Comparison of ENCODE assay signal across 25 cellular contexts in the genomic region with DNA sequence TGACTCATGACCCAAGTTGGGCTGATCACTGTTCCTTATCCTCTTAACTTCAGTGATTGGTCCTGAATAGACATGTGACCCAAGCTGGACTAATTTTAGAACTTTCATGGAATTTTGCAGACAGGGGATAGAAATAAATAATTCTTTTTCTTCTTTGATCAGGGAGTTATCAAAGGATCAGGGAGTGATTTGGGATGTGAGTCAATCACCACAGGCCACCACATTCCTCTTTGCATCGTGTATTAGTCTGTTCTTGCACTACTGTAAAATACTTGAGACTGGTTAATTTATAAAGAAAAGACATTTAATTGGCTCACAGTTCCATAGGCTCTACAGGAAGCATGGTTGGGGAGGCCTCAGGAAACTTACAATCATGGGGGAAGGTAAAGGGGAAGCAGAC.
DNase-seq lines count a peak whose midpoint lies in the region; ATAC-seq and TF ChIP-seq lines count a peak whose summit lies in the region.
"Had no signal": no experiment of that assay in that cellular context is flagged by ENCODE, and none has a peak within 500 bp of the region (broad histone marks: within the 10 kb centered on the region; RNA-seq: fewer than 3 reads in every experiment).

No MANE protein-coding gene starts in this region.

- peaks cover 10% of the 10 kb centered on the region for H3K27me3 Mint-ChIP-seq in CD4-positive, alpha-beta T cell
- H3K27me3 Mint-ChIP-seq: CD8-positive, alpha-beta memory T cell had no signal

- H3K4me1 Mint-ChIP-seq in CD4-positive, alpha-beta T cell (ENCODE audit: low read depth): no peaks in the 10 kb centered on the region
- H3K4me1 Mint-ChIP-seq in stimulated activated effector memory CD8-positive, alpha-beta T cell treated with anti-CD3 and anti-CD28 coated beads, Interleukin-12 subunit alpha, Interleukin-12 subunit beta, amount 100 ng/mL, for 72 hours: no peaks in the 10 kb centered on the region
- H3K4me1 Mint-ChIP-seq: CD8-positive, alpha-beta memory T cell had no signal

- ATAC-seq in foreskin keratinocyte: peak; percentile 12
- no peak for ATAC-seq in CD4-positive, alpha-beta T cell (ENCODE audit: poor library complexity)
- ATAC-seq in stimulated activated effector memory CD8-positive, alpha-beta T cell treated with anti-CD3 and anti-CD28 coated beads, Interleukin-12 subunit alpha, Interleukin-12 subunit beta, amount 100 ng/mL, for 72 hours: no peak
- ATAC-seq: HepG2, K562 had no signal

- H3K9me3 Mint-ChIP-seq in CD4-positive, alpha-beta T cell: no peaks in the 10 kb centered on the region
- H3K9me3 Mint-ChIP-seq in stimulated activated effector memory CD8-positive, alpha-beta T cell treated with anti-CD3 and anti-CD28 coated beads, Interleukin-12 subunit alpha, Interleukin-12 subunit beta, amount 100 ng/mL, for 72 hours: peaks cover 4% of the 10 kb centered on the region

- no peak overlapping the region for H3K27ac Mint-ChIP-seq in CD4-positive, alpha-beta T cell
- H3K27ac Mint-ChIP-seq in stimulated activated effector memory CD8-positive, alpha-beta T cell treated with anti-CD3 and anti-CD28 coated beads, Interleukin-12 subunit alpha, Interleukin-12 subunit beta, amount 100 ng/mL, for 72 hours: no peak overlapping the region
- H3K27ac Mint-ChIP-seq: CD8-positive, alpha-beta memory T cell had no signal

- TF ChIP-seq CTCF in foreskin keratinocyte (conservative IDR thresholded peaks at IDR 0.05): no peak
- TF ChIP-seq CTCF in CD4-positive, alpha-beta T cell (IDR thresholded peaks at IDR 0.05): no peak

- H3K27ac ChIP-seq in foreskin keratinocyte: no peak overlapping the region
- H3K27ac ChIP-seq in CD4-positive, alpha-beta T cell (ENCODE audit: low read depth, low read length): no peak overlapping the region
- H3K27ac ChIP-seq: GM23248 had no signal

- intact Hi-C loops in CD4-positive, alpha-beta T cell (cut with DNase I, micrococcal nuclease): no loop called here

- H3K9me3 ChIP-seq in CD4-positive, alpha-beta T cell (ENCODE audit: control insufficient read depth, low read length): no peaks in the 10 kb centered on the region
- H3K9me3 ChIP-seq: A549, MG63, SK-N-SH had no signal

- no peaks in the 10 kb centered on the region for H3K27me3 ChIP-seq in foreskin keratinocyte
- no peaks in the 10 kb centered on the region for H3K27me3 ChIP-seq in CD4-positive, alpha-beta T cell (ENCODE audit: control insufficient read depth, insufficient read depth, low read length)
- H3K27me3 ChIP-seq: MG63 had no signal

- H3K4me1 ChIP-seq in foreskin keratinocyte: no peaks in the 10 kb centered on the region

- H3K4me3 Mint-ChIP-seq in CD4-positive, alpha-beta T cell: no peak overlapping the region
- H3K4me3 Mint-ChIP-seq in stimulated activated effector memory CD8-positive, alpha-beta T cell treated with anti-CD3 and anti-CD28 coated beads, Interleukin-12 subunit alpha, Interleukin-12 subunit beta, amount 100 ng/mL, for 72 hours: no peak overlapping the region
- H3K4me3 Mint-ChIP-seq: CD8-positive, alpha-beta memory T cell had no signal

- no peaks in the 10 kb centered on the region for H3K36me3 Mint-ChIP-seq in CD4-positive, alpha-beta T cell (ENCODE audit: low read depth)
- no peaks in the 10 kb centered on the region for H3K36me3 Mint-ChIP-seq in stimulated activated effector memory CD8-positive, alpha-beta T cell treated with anti-CD3 and anti-CD28 coated beads, Interleukin-12 subunit alpha, Interleukin-12 subunit beta, amount 100 ng/mL, for 72 hours
- H3K36me3 Mint-ChIP-seq: CD8-positive, alpha-beta memory T cell had no signal

- POLR2A ChIA-PET in CD4-positive, alpha-beta T cell (lab: Charles Lee): no interaction called here

- DNase-seq in COLO829 (ENCODE audit: low spot score): peak; percentile 48
- peak; percentile 65 for DNase-seq in M059J (ENCODE audit: low read depth)
- peak in 1 of 2 donors; percentile 53 for DNase-seq in foreskin keratinocyte
- DNase-seq in superior temporal gyrus (ENCODE audit: extremely low spot score): no peak
- no peak for DNase-seq in CD4-positive, alpha-beta T cell
- DNase-seq in GF-D8 (lab: John Stamatoyannopoulos, UW): no peak
- DNase-seq in stimulated activated effector memory CD8-positive, alpha-beta T cell treated with anti-CD3 and anti-CD28 coated beads, Interleukin-12 subunit alpha, Interleukin-12 subunit beta, amount 100 ng/mL, for 72 hours (ENCODE audit: low spot score in 2 of 2): no peak
- DNase-seq: C1 segment of cervical spinal cord; Calu3; CD8-positive, alpha-beta memory T cell; DMS79 treated with DMSO at 0.1 percent for 48 hours; GM23248; H7; MG63; NCI-H1105 treated with DMSO at 0.1 percent for 48 hours; NCI-H146; NCI-H1930; NCI-H2107; NCI-H524 treated with DMSO at 0.1 percent for 48 hours; NCI-H774; SK-N-SH; SW 1271 had no signal

- CTCF ChIA-PET in CD4-positive, alpha-beta T cell (lab: Charles Lee): no interaction called here

Comparison
In these comparisons a context has a peak if more than half of its experiments do, and no peak if none do; other contexts are left out.
1. DNase-seq: peak in COLO829 (single experiment) and M059J (single experiment); none in superior temporal gyrus (single experiment), CD4-positive, alpha-beta T cell (0 of 10), GF-D8 (single experiment) and stimulated activated effector memory CD8-positive, alpha-beta T cell treated with anti-CD3 and anti-CD28 coated beads, Interleukin-12 subunit alpha, Interleukin-12 subunit beta, amount 100 ng/mL, for 72 hours (0 of 2).